Comparison of ENCODE assay signal across 9 cellular contexts in genomic region chr3:29694783-29695182, GRCh38.
DNase-seq lines count a peak whose midpoint lies in the region; ATAC-seq and TF ChIP-seq lines count a peak whose summit lies in the region.
"Had no signal": no experiment of that assay in that cellular context is flagged by ENCODE, and none has a peak within 500 bp of the region (broad histone marks: within the 10 kb centered on the region; RNA-seq: fewer than 3 reads in every experiment).

No MANE protein-coding gene starts in this region.

- WGBS in body of pancreas, 2 donors = 81 to 88% methylated on average over 1 of the region's 1 CpG

- peak overlapping the region in 1 of 4 donors; percentile 60 for H3K27ac ChIP-seq in body of pancreas

- DNase-seq in HK-2 (ENCODE audit: unreplicated experiment) = peak; percentile 18
- peak in 1 of 4 donors; percentile 31 for DNase-seq in body of pancreas
- peak; percentile 18 for DNase-seq in iPS-NIHi7 (ENCODE audit: extremely low spot score)
- DNase-seq in stromal cell of bone marrow (ENCODE audit: low read depth) = peak; percentile 42
- DNase-seq in DMS 273 treated with DMSO at 0.1 percent for 48 hours (lab: John Stamatoyannopoulos, UW) = no peak
- DNase-seq in NCI-H2227 treated with DMSO at 0.1 percent for 48 hours (lab: John Stamatoyannopoulos, UW) = no peak
- DNase-seq: naive thymus-derived CD4-positive, alpha-beta T cell had no signal

- H3K36me3 ChIP-seq in body of pancreas (replicated peaks in 1 of 2; ENCODE audit: insufficient read depth in 1 of 2, low read depth in 2 of 2) = no peaks in the 10 kb centered on the region

- H3K9me3 ChIP-seq in body of pancreas = no peaks in the 10 kb centered on the region

- no peak overlapping the region for H3K4me3 ChIP-seq in body of pancreas

- peak; percentile 70 for ATAC-seq in body of pancreas
- ATAC-seq in HG02970 (IDR thresholded peaks at IDR 0.05; ENCODE audit: low FRiP score, unreplicated experiment) = no peak
- ATAC-seq in HG02852 (IDR thresholded peaks at IDR 0.05; ENCODE audit: unreplicated experiment) = no peak
- ATAC-seq: naive thymus-derived CD4-positive, alpha-beta T cell had no signal

- intact Hi-C loops in body of pancreas (cut with DNase I) = no loop called here

- no peaks in the 10 kb centered on the region for H3K27me3 ChIP-seq in body of pancreas

- TF ChIP-seq POLR2A in body of pancreas (IDR thresholded peaks at IDR 0.05) = no peak

- no peak for TF ChIP-seq CTCF in body of pancreas (IDR thresholded peaks at IDR 0.05)

- H3K4me1 ChIP-seq in body of pancreas = no peaks in the 10 kb centered on the region

Comparison
In these comparisons a context has a peak if more than half of its experiments do, and no peak if none do; other contexts are left out.
1. DNase-seq: peak in HK-2 (single experiment), iPS-NIHi7 (single experiment) and stromal cell of bone marrow (single experiment); none in DMS 273 treated with DMSO at 0.1 percent for 48 hours (single experiment) and NCI-H2227 treated with DMSO at 0.1 percent for 48 hours (single experiment).